8 cellular contexts compared by ENCODE assay signal in genomic region chr2:216694201-216694825, GRCh38. TPM values are rescaled to one million over a fixed set of nuclear protein-coding genes. Genes with fewer than 3 reads are reported as not detected.
A peak's percentile ranks its signal among the peaks of the same experiment; 100 is the strongest.
DNase-seq lines count a peak whose midpoint lies in the region; ATAC-seq, FAIRE-seq and TF ChIP-seq lines count a peak whose summit lies in the region.

No MANE protein-coding gene starts in this region.

- no peak overlapping the region for H2AFZ ChIP-seq in Karpas-422 (ENCODE audit: low read length)

- H3K27me3 ChIP-seq in right cardiac atrium (ENCODE audit: control insufficient read depth, insufficient read depth) (no peaks in the 10 kb centered on the region), Karpas-422 (ENCODE audit: low read length) (no peaks in the 10 kb centered on the region)

- H3K9ac ChIP-seq in Karpas-422 (ENCODE audit: low read length) = no peak overlapping the region

- H3K36me3 ChIP-seq in Karpas-422 (ENCODE audit: insufficient read depth, low read length) = no peaks in the 10 kb centered on the region

- H3K9me2 ChIP-seq in Karpas-422 (replicated peaks; ENCODE audit: insufficient read depth, low read length) = no peaks in the 10 kb centered on the region

- H3K4me3 ChIP-seq in right cardiac atrium (ENCODE audit: low read length) = peak overlapping the region; percentile 33
- H3K4me3 ChIP-seq in Karpas-422 (ENCODE audit: low read length) = no peak overlapping the region

- no peaks in the 10 kb centered on the region for H4K20me1 ChIP-seq in Karpas-422 (ENCODE audit: insufficient read depth, low read depth, low read length)

- H3K9me3 ChIP-seq in right cardiac atrium (ENCODE audit: control insufficient read depth, low read length) (no peaks in the 10 kb centered on the region), Karpas-422 (ENCODE audit: low read length) (no peaks in the 10 kb centered on the region)

- H3K4me2 ChIP-seq in Karpas-422 (ENCODE audit: low read depth, low read length, poor library complexity, severe bottlenecking) = no peak overlapping the region

- WGBS in right cardiac atrium = under 1% methylated on average over 56 of the region's 56 CpGs

- DNase-seq in GM12891 (ENCODE audit: insufficient read length, low spot score) (no peak), NCI-H69 (lab: John Stamatoyannopoulos, UW) (peak; percentile 78), amygdala (lab: John Stamatoyannopoulos, UW) (peak in 38 of 56 donors; percentile 4 to 63 (median 32)), right cardiac atrium (peak; percentile 65 to 87 (median 86)), putamen (ENCODE audit: low spot score) (peak; percentile 42), Karpas-422 (no peak), GM19238 (ENCODE audit: insufficient read length, low spot score) (no peak)

- FAIRE-seq in GM12891 (lab: Jason Lieb, UNC) = peak; percentile 54

- TF ChIP-seq POLR2A in GM12891 (IDR thresholded peaks at IDR 0.05; ENCODE audit: low read depth, low read length) = no peak

- no peaks in the 10 kb centered on the region for H3K79me2 ChIP-seq in Karpas-422 (ENCODE audit: low read length)

- peak overlapping the region; percentile 48 for H3K27ac ChIP-seq in right cardiac atrium (ENCODE audit: low read length)
- H3K27ac ChIP-seq in Karpas-422 (ENCODE audit: low read length) = no peak overlapping the region

- peak; percentile 10 to 12 for ATAC-seq in right cardiac atrium
- no peak for ATAC-seq in GM19467 (IDR thresholded peaks at IDR 0.05; ENCODE audit: unreplicated experiment)

- intact Hi-C loops in right cardiac atrium (cut with DNase I) = loop anchor here (5.0 to 10.0 kb wide), 7 partner anchors 290 to 1020 kb away; no protein-coding TSS in a partner anchor

- H3K4me1 ChIP-seq in right cardiac atrium (ENCODE audit: control insufficient read depth, insufficient read depth, low read length) (peaks cover 6% of the 10 kb centered on the region), Karpas-422 (ENCODE audit: low read length) (peaks cover 4% of the 10 kb centered on the region)

TF ChIP-seq in GM12891, 5 proteins besides CTCF, POLR2A, EP300 and RAD21:
- TF ChIP-seq TAF1 (IDR thresholded peaks at IDR 0.05; ENCODE audit: low read depth, low read length) (no peak), POU2F2 (IDR thresholded peaks at IDR 0.05; ENCODE audit: low read depth, low read length) (no peak), POLR2AphosphoS5 (IDR thresholded peaks at IDR 0.05; ENCODE audit: low read depth, low read length) (no peak), PAX5 (IDR thresholded peaks at IDR 0.05; ENCODE audit: insufficient read depth, low read length, severe bottlenecking) (no peak), SPI1 (IDR thresholded peaks at IDR 0.05; ENCODE audit: low read depth, low read length) (no peak)

RNA-seq across cellular contexts. Expression of gene IGFBP5, which starts 1.0 kb away (rescaled TPM):
- polyA plus RNA-seq in GM12891 (2012; ENCODE audit: low read depth, missing spikeins) = not detected
- 100 to 1,000 TPM; 170 to 409 (median 309) TPM for total RNA-seq in right cardiac atrium
- 162 TPM for polyA plus RNA-seq in right cardiac atrium
- not detected in 2 replicates for total RNA-seq in Karpas-422 (2014; rRNA removed; shearing (Covaris generic); ENCODE audit: low replicate concordance)

Comparison
In these comparisons a context has a peak if more than half of its experiments do, and no peak if none do; other contexts are left out.
1. DNase-seq: peak in NCI-H69 (single experiment), amygdala (38 of 56), right cardiac atrium (3 of 3) and putamen (single experiment); none in GM12891 (single experiment), Karpas-422 (single experiment) and GM19238 (single experiment).
2. RNA of gene IGFBP5, which starts 1.0 kb away (total RNA-seq): 170 to 409 TPM in right cardiac atrium; not detected in Karpas-422; every median in the first group is over 100 times any median in the second.